In genomic region chr1:39936724-39937491, GRCh38 we compare ENCODE assay signal across 12 cellular contexts. TPM values are rescaled to one million over a fixed set of nuclear protein-coding genes. Genes with fewer than 3 reads are reported as not detected.
DNase-seq lines count a peak whose midpoint lies in the region; ATAC-seq, FAIRE-seq and TF ChIP-seq lines count a peak whose summit lies in the region.
"Had no signal": no experiment of that assay in that cellular context is flagged by ENCODE, and none has a peak within 500 bp of the region (broad histone marks: within the 10 kb centered on the region; RNA-seq: fewer than 3 reads in every experiment).

No MANE protein-coding gene starts in this region.

- TF ChIP-seq RAD21 in K562 (CRISPR knock-in tag; conservative IDR thresholded peaks at IDR 0.05 in 1 of 2, IDR thresholded peaks at IDR 0.05 in 1 of 2): no peak

- H3K9ac ChIP-seq in MM.1S (ENCODE audit: low read length) (no peak overlapping the region), K562 (ENCODE audit: insufficient read depth in 1 of 2, low read depth in 2 of 2, low read length in 2 of 2) (peak overlapping the region in 1 of 2 experiments; percentile 53; a peak in 1 of 4 replicates)

- no peak for TF ChIP-seq CTCF in MM.1S (IDR thresholded peaks at IDR 0.05; ENCODE audit: low read length)
- no peak for TF ChIP-seq CTCF in K562 (IDR thresholded peaks at IDR 0.05 in 2 of 3, conservative IDR thresholded peaks at IDR 0.05 in 1 of 3; ENCODE audit: insufficient read depth in 2 of 3, low read depth in 1 of 3, low read length in 3 of 3)
- no peak for TF ChIP-seq CTCF in esophagus squamous epithelium (IDR thresholded peaks at IDR 0.05)

- no peaks in the 10 kb centered on the region for H3K4me1 ChIP-seq in MM.1S (ENCODE audit: low read length)
- no peaks in the 10 kb centered on the region; a peak in 1 of 5 replicates for H3K4me1 ChIP-seq in K562 (replicated peaks in 1 of 2; ENCODE audit: control insufficient read depth in 2 of 2, insufficient read depth in 2 of 2, low read length in 2 of 2)
- H3K4me1 ChIP-seq in mononuclear cell (ENCODE audit: insufficient read depth, low read length): peaks cover 87% of the 10 kb centered on the region
- peaks cover 18 to 60% (median 33%) of the 10 kb centered on the region in 3 donors for H3K4me1 ChIP-seq in esophagus squamous epithelium

- BruUV-seq in K562 (replicated peaks; lab: Mats Ljungman, UMichigan): no TSS peak

- no peaks in the 10 kb centered on the region for H3F3A ChIP-seq in MM.1S (ENCODE audit: insufficient read depth, low read length)

- H3K9me1 ChIP-seq in K562 (ENCODE audit: control insufficient read depth, insufficient read depth, low read length): no peaks in the 10 kb centered on the region

- CTCF ChIA-PET in K562 (lab: Yijun Ruan, JAX; ENCODE audit: low intra/inter-chr PET ratio): no interaction called here

- in situ Hi-C loops in K562 (cut with MboI): no loop called here

- no peaks in the 10 kb centered on the region for H3K79me2 ChIP-seq in MM.1S (ENCODE audit: low read length)
- no peaks in the 10 kb centered on the region for H3K79me2 ChIP-seq in K562 (ENCODE audit: control insufficient read depth, insufficient read depth, low read length)

- H3K36me3 ChIP-seq in MM.1S (replicated peaks; ENCODE audit: insufficient read depth, low read length) (no peaks in the 10 kb centered on the region), K562 (ENCODE audit: control insufficient read depth, insufficient read depth, low read length) (no peaks in the 10 kb centered on the region), esophagus squamous epithelium (no peaks in the 10 kb centered on the region)

- WGBS in K562 (ENCODE audit: insufficient coverage, low coverage, missing lambda C conversion rate): 8% methylated on average over 2 of the region's 2 CpGs
- WGBS in esophagus squamous epithelium, 2 donors: 79% methylated on average over 2 of the region's 2 CpGs; no CpG with 5 or more reads in 1 of the 2 donors

- no peaks in the 10 kb centered on the region for H3K9me3 ChIP-seq in MM.1S (replicated peaks; ENCODE audit: insufficient read depth, low read length)
- no peaks in the 10 kb centered on the region for H3K9me3 ChIP-seq in K562 (replicated peaks; ENCODE audit: control insufficient read depth, insufficient read depth, low read depth, low read length)
- H3K9me3 ChIP-seq in mononuclear cell (ENCODE audit: low read depth, low read length): no peaks in the 10 kb centered on the region
- H3K9me3 ChIP-seq in esophagus squamous epithelium: no peaks in the 10 kb centered on the region

- DNase-seq in AML-193 (lab: John Stamatoyannopoulos, UW): peak; percentile 63 to 70
- no peak for DNase-seq in MM.1S
- DNase-seq in K562 (ENCODE audit: extremely low read depth in 1 of 4, low spot score in 3 of 4): no peak
- no peak for DNase-seq in esophagus squamous epithelium (lab: John Stamatoyannopoulos, UW)
- DNase-seq: NCI-H1930; NCI-H748 treated with DMSO at 0.1 percent for 48 hours; stimulated activated CD8-positive, alpha-beta memory T cell treated with anti-CD3 and anti-CD28 coated beads, Interleukin-4, amount 100 ng/mL, for 48 hours had no signal

- no peak for FAIRE-seq in K562 (lab: Jason Lieb, UNC)

- ATAC-seq in K562 (peak; percentile 16; the same call in 2 of the 3 replicates), HG03196 (IDR thresholded peaks at IDR 0.05; ENCODE audit: unreplicated experiment) (no peak), GM19395 (IDR thresholded peaks at IDR 0.05; ENCODE audit: unreplicated experiment) (no peak), HG02852 (IDR thresholded peaks at IDR 0.05; ENCODE audit: unreplicated experiment) (no peak)
- ATAC-seq: SK-N-SH treated with all-trans-retinoic acid at 6 μM for 48 hours had no signal

- no peak for TF ChIP-seq POLR2A in K562 (conservative IDR thresholded peaks at IDR 0.05)
- no peak for TF ChIP-seq POLR2A in esophagus squamous epithelium (IDR thresholded peaks at IDR 0.05)

- no peak for TF ChIP-seq EP300 in K562 (IDR thresholded peaks at IDR 0.05; ENCODE audit: low read length)

- no peaks in the 10 kb centered on the region for H3K27me3 ChIP-seq in MM.1S (replicated peaks; ENCODE audit: insufficient read depth, low read length)
- peaks cover 21 to 65% of the 10 kb centered on the region in 2 experiments; a peak in 4 of 5 replicates for H3K27me3 ChIP-seq in K562 (ENCODE audit: control insufficient read depth in 2 of 2, insufficient read depth in 2 of 2, low read length in 2 of 2)
- no peaks in the 10 kb centered on the region for H3K27me3 ChIP-seq in mononuclear cell (ENCODE audit: insufficient read depth, low read length)
- peaks cover 0 to 18% (median 0%) of the 10 kb centered on the region in 4 donors for H3K27me3 ChIP-seq in esophagus squamous epithelium

- H3K4me2 ChIP-seq in MM.1S (ENCODE audit: low read depth, low read length) (peak overlapping the region; percentile 13; the same call in 1 of the 2 replicates), K562 (ENCODE audit: insufficient read depth, low read length) (no peak overlapping the region; the same call in 1 of the 2 replicates)

- H2AFZ ChIP-seq in MM.1S (ENCODE audit: low read length) (peak overlapping the region; percentile 33), K562 (ENCODE audit: low read depth, low read length) (peak overlapping the region; percentile 47; the same call in 1 of the 2 replicates)

- no peaks in the 10 kb centered on the region for H3K9me2 ChIP-seq in MM.1S (replicated peaks; ENCODE audit: insufficient read depth, low read length)

- no peaks in the 10 kb centered on the region for H4K20me1 ChIP-seq in MM.1S (ENCODE audit: insufficient read depth, low read length)
- H4K20me1 ChIP-seq in K562 (replicated peaks; ENCODE audit: control insufficient read depth, insufficient read depth, low read length): no peaks in the 10 kb centered on the region; the same call in 1 of the 2 replicates

- intact Hi-C loops in K562 (cut with micrococcal nuclease) (no loop called here), esophagus squamous epithelium (cut with DNase I) (no loop called here)

- POLR2A ChIA-PET in K562 (lab: Yijun Ruan, JAX): interaction anchor here (0.7 to 1.2 kb wide), 5 partner anchors 9 to 43 kb away, joined by 3 to 7 read pairs (median 3); no protein-coding TSS in a partner anchor

- H3K27ac ChIP-seq in MM.1S (ENCODE audit: low read length): no peak overlapping the region
- H3K27ac ChIP-seq in K562 (ENCODE audit: extremely low read depth, low read depth, low read length): no peak overlapping the region
- H3K27ac ChIP-seq in esophagus squamous epithelium: peak overlapping the region in 1 of 4 donors; percentile 25

- no peak overlapping the region for H3K4me3 ChIP-seq in MM.1S (ENCODE audit: low read length)
- H3K4me3 ChIP-seq in K562: no peak overlapping the region
- peak overlapping the region; percentile 23 for H3K4me3 ChIP-seq in mononuclear cell (ENCODE audit: low read length)
- no peak overlapping the region for H3K4me3 ChIP-seq in esophagus squamous epithelium

RNA-seq across cellular contexts. Expression of gene MFSD2A, which starts 18.0 kb away (rescaled TPM):
- total RNA-seq in K562 (2011; cell fraction: chromatin; rRNA removed; ENCODE audit: low replicate concordance): 0.46 TPM in 1 of 2 replicates, not detected in the other
- total RNA-seq in K562 (2011; cell fraction: nucleolus; rRNA removed): 0.67 TPM in 1 of 2 replicates, not detected in the other
- total RNA-seq in K562 (2011; cell fraction: nucleoplasm; rRNA removed): 0.37 TPM in 1 of 2 replicates, not detected in the other
- not detected in 2 replicates for total RNA-seq in K562 (2014; rRNA removed)
- total RNA-seq in K562 (2014; rRNA removed; fragmentation: Illumina TruSeq; extraction: Trizol): 0.07 TPM in 1 of 2 replicates, not detected in the other
- total RNA-seq in K562 (2015; rRNA removed; fragmentation: Illumina TruSeq; extraction: Trizol): 0.40 TPM in 1 of 2 replicates, not detected in the other
- total RNA-seq in K562 (2021): 0.18 and 0.33 TPM in 2 replicates
- polyA plus RNA-seq in K562 (2011; rRNA removed): 0.06 and 0.19 TPM in 2 replicates
- 0.10 and 0.13 TPM in 2 replicates for polyA plus RNA-seq in K562 (2011; cell fraction: cytosol; rRNA removed)
- polyA plus RNA-seq in K562 (2011; cell fraction: nucleus; rRNA removed): 0.51 and 0.67 TPM in 2 replicates
- 0.04 and 0.14 TPM in 2 replicates for polyA plus RNA-seq in K562 (2012)
- polyA plus RNA-seq in K562 (2014; fragmentation: Illumina TruSeq; extraction: Trizol): 0.11 and 0.15 TPM in 2 replicates
- polyA plus RNA-seq in K562 (2014; fragmentation: Nextera tagmentation; extraction: Ambion mirVana): not detected
- not detected in 2 replicates for polyA plus RNA-seq in K562 (2014; rRNA removed)
- 0.35 TPM in 1 of 2 replicates, not detected in the other for polyA minus RNA-seq in K562 (2011; rRNA and poly(A)+ RNA removed)
- polyA minus RNA-seq in K562 (2011; cell fraction: cytosol; rRNA and poly(A)+ RNA removed): not detected in 2 replicates
- 0.78 TPM in 1 of 2 replicates, not detected in the other for polyA minus RNA-seq in K562 (2011; cell fraction: nucleus; rRNA and poly(A)+ RNA removed)
- total RNA-seq in mononuclear cell: 8.4 TPM
- total RNA-seq in esophagus squamous epithelium: 10 to 100 TPM; 20.4 to 49.1 (median 30.8) TPM

RNA-seq across cellular contexts. Expression of gene MYCL, which starts 35.2 kb away (rescaled TPM):
- total RNA-seq in K562 (2011; cell fraction: chromatin; rRNA removed; ENCODE audit: low replicate concordance): 17.1 and 25.1 TPM in 2 replicates
- 30.7 and 32.6 TPM in 2 replicates for total RNA-seq in K562 (2011; cell fraction: nucleolus; rRNA removed)
- total RNA-seq in K562 (2011; cell fraction: nucleoplasm; rRNA removed): 27.3 and 29.5 TPM in 2 replicates
- total RNA-seq in K562 (2014; rRNA removed): 18.8 and 22.5 TPM in 2 replicates
- 12.8 and 13.2 TPM in 2 replicates for total RNA-seq in K562 (2014; rRNA removed; fragmentation: Illumina TruSeq; extraction: Trizol)
- 3.8 and 4.3 TPM in 2 replicates for total RNA-seq in K562 (2015; rRNA removed; fragmentation: Illumina TruSeq; extraction: Trizol)
- total RNA-seq in K562 (2021): 19.7 and 22.0 TPM in 2 replicates
- 11.2 and 14.9 TPM in 2 replicates for polyA plus RNA-seq in K562 (2011; rRNA removed)
- polyA plus RNA-seq in K562 (2011; cell fraction: cytosol; rRNA removed): 12.4 and 15.8 TPM in 2 replicates
- polyA plus RNA-seq in K562 (2011; cell fraction: nucleus; rRNA removed): 12.3 and 20.0 TPM in 2 replicates
- 6.2 and 30.6 TPM in 2 replicates for polyA plus RNA-seq in K562 (2012)
- 14.7 and 15.4 TPM in 2 replicates for polyA plus RNA-seq in K562 (2014; fragmentation: Illumina TruSeq; extraction: Trizol)
- polyA plus RNA-seq in K562 (2014; fragmentation: Nextera tagmentation; extraction: Ambion mirVana): 1 to 10 TPM; 3.5 to 4.0 TPM
- 17.1 and 18.2 TPM in 2 replicates for polyA plus RNA-seq in K562 (2014; rRNA removed)
- 12.1 and 17.8 TPM in 2 replicates for polyA minus RNA-seq in K562 (2011; rRNA and poly(A)+ RNA removed)
- 6.6 and 8.7 TPM in 2 replicates for polyA minus RNA-seq in K562 (2011; cell fraction: cytosol; rRNA and poly(A)+ RNA removed)
- 15.6 and 34.1 TPM in 2 replicates for polyA minus RNA-seq in K562 (2011; cell fraction: nucleus; rRNA and poly(A)+ RNA removed)
- 5.0 TPM for total RNA-seq in mononuclear cell
- 10 to 100 TPM; 15.4 to 27.6 (median 24.8) TPM for total RNA-seq in esophagus squamous epithelium

RNA-seq across cellular contexts. Expression of gene TRIT1, which starts 53.6 kb away (rescaled TPM):
- 76.0 and 139 TPM in 2 replicates for total RNA-seq in K562 (2011; cell fraction: chromatin; rRNA removed; ENCODE audit: low replicate concordance)
- 71.9 and 78.4 TPM in 2 replicates for total RNA-seq in K562 (2011; cell fraction: nucleolus; rRNA removed)
- 85.4 and 109 TPM in 2 replicates for total RNA-seq in K562 (2011; cell fraction: nucleoplasm; rRNA removed)
- total RNA-seq in K562 (2014; rRNA removed) (67.5 and 71.3 TPM in 2 replicates), K562 (2014; rRNA removed; fragmentation: Illumina TruSeq; extraction: Trizol) (84.0 and 103 TPM in 2 replicates), K562 (2015; rRNA removed; fragmentation: Illumina TruSeq; extraction: Trizol) (66.7 and 67.6 TPM in 2 replicates), K562 (2021) (57.5 and 58.4 TPM in 2 replicates), mononuclear cell (8.2 TPM), esophagus squamous epithelium (10 to 100 TPM; 13.2 to 20.8 (median 16.8) TPM)
- polyA plus RNA-seq in K562 (2011; rRNA removed) (87.3 and 88.3 TPM in 2 replicates), K562 (2014; fragmentation: Illumina TruSeq; extraction: Trizol) (75.1 and 76.5 TPM in 2 replicates), K562 (2014; fragmentation: Nextera tagmentation; extraction: Ambion mirVana) (10 to 100 TPM; 27.9 to 58.3 TPM), K562 (2014; rRNA removed) (66.4 and 72.1 TPM in 2 replicates)
- polyA plus RNA-seq in K562 (2011; cell fraction: cytosol; rRNA removed): 24.8 and 44.1 TPM in 2 replicates
- polyA plus RNA-seq in K562 (2011; cell fraction: nucleus; rRNA removed): 69.2 and 92.0 TPM in 2 replicates
- 45.6 and 47.5 TPM in 2 replicates for polyA plus RNA-seq in K562 (2012)
- polyA minus RNA-seq in K562 (2011; rRNA and poly(A)+ RNA removed): 103 and 116 TPM in 2 replicates
- 36.2 and 48.7 TPM in 2 replicates for polyA minus RNA-seq in K562 (2011; cell fraction: cytosol; rRNA and poly(A)+ RNA removed)
- 78.8 and 98.3 TPM in 2 replicates for polyA minus RNA-seq in K562 (2011; cell fraction: nucleus; rRNA and poly(A)+ RNA removed)

Comparison
In these comparisons a context has a peak if more than half of its experiments do, and no peak if none do; other contexts are left out.
1. DNase-seq: peak in AML-193 (2 of 2); none in MM.1S (single experiment), K562 (0 of 4) and esophagus squamous epithelium (single experiment).